28 cellular contexts compared by ENCODE assay signal in the genomic region with DNA sequence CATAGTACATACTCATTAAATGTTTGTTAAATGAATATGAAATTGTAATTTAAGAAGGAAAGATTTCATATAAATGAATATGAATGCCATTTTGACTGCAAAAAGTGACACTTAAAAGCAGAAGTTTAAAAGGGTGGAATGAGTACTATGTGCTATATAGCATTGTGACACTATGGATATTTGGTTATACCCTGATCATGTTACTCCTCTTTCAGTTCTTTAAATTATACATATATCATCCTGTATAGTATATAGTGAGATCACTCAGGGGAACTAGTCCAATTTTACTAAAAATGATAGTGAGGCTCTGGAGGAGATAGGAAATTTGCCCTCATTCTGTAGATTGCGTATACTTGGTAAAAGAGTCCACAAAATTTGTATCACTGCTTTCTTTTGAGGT.
DNase-seq lines count a peak whose midpoint lies in the region; ATAC-seq, FAIRE-seq and TF ChIP-seq lines count a peak whose summit lies in the region.
"Had no signal": no experiment of that assay in that cellular context is flagged by ENCODE, and none has a peak within 500 bp of the region (broad histone marks: within the 10 kb centered on the region; RNA-seq: fewer than 3 reads in every experiment).

No MANE protein-coding gene starts in this region.

- H3K4me3 ChIP-seq in OCI-LY3 (ENCODE audit: low read length) (peak overlapping the region; percentile 45), coronary artery (no peak overlapping the region), osteoblast (ENCODE audit: insufficient read depth, low read length) (no peak overlapping the region)
- H3K4me3 ChIP-seq: BLaER1 treated with 17β-estradiol and CSF1 and Interleukin-3, amounts not matched to agents 10 nM and 100 nM; HAP-1; MG63 had no signal

- DNase-seq in CD1c-positive myeloid dendritic cell (ENCODE audit: extremely low spot score) (peak; percentile 78), coronary artery (ENCODE audit: low spot score) (no peak), retina (no peak), ecto neural progenitor cell (ENCODE audit: low spot score) (no peak), osteoblast (ENCODE audit: insufficient read length, low spot score, missing footprints) (no peak)
- DNase-seq: CD4-positive, alpha-beta memory T cell; COR-L47; DMS53; GOT3; HFFc6; KBM-7; MG63; NCI-H1092 treated with DMSO at 0.1 percent for 48 hours; NCI-H1436; NCI-H187; NCI-H2081 treated with DMSO at 0.1 percent for 48 hours; NCI-H2171; NCI-H226; NCI-H510A; NCI-H69; Right ventricle myocardium superior; RPMI8226 had no signal

- H3K9me3 ChIP-seq in OCI-LY3 (ENCODE audit: insufficient read depth, low read length), result no peaks in the 10 kb centered on the region
- H3K9me3 ChIP-seq in osteoblast (ENCODE audit: low read depth, low read length), result no peaks in the 10 kb centered on the region
- H3K9me3 ChIP-seq: HAP-1, MG63 had no signal

- H3K9ac ChIP-seq in OCI-LY3 (ENCODE audit: low read length), result peak overlapping the region; percentile 53
- H3K9ac ChIP-seq: BLaER1 treated with 17β-estradiol and CSF1 and Interleukin-3, amounts not matched to agents 10 nM and 100 nM had no signal

- FAIRE-seq in colon (lab: Jason Lieb, UNC), result peak; percentile 53
- FAIRE-seq: A204.1 had no signal

- H3K27me3 ChIP-seq in OCI-LY3 (ENCODE audit: low read depth, low read length), result no peaks in the 10 kb centered on the region
- no peaks in the 10 kb centered on the region for H3K27me3 ChIP-seq in osteoblast (ENCODE audit: insufficient read depth, low read length)
- H3K27me3 ChIP-seq: BLaER1 treated with 17β-estradiol and CSF1 and Interleukin-3, amounts not matched to agents 10 nM and 100 nM; MG63 had no signal

- no peak overlapping the region for H2AFZ ChIP-seq in OCI-LY3 (ENCODE audit: low read depth, low read length)
- H2AFZ ChIP-seq in osteoblast (ENCODE audit: low read length), result no peak overlapping the region

- peak overlapping the region; percentile 89 for H3K27ac ChIP-seq in OCI-LY3 (ENCODE audit: low read length)
- H3K27ac ChIP-seq in coronary artery, result no peak overlapping the region
- H3K27ac ChIP-seq in osteoblast (ENCODE audit: low read depth, low read length), result no peak overlapping the region

- H3K79me2 ChIP-seq in OCI-LY3 (ENCODE audit: low read length) (no peaks in the 10 kb centered on the region), osteoblast (ENCODE audit: insufficient read depth, low read length) (no peaks in the 10 kb centered on the region)

- H4K20me1 ChIP-seq in OCI-LY3 (ENCODE audit: insufficient read depth, low read length) (no peaks in the 10 kb centered on the region), osteoblast (ENCODE audit: insufficient read depth, low read length) (no peaks in the 10 kb centered on the region)
- H4K20me1 ChIP-seq: BLaER1 treated with 17β-estradiol and CSF1 and Interleukin-3, amounts not matched to agents 10 nM and 100 nM had no signal

- ATAC-seq in HG02938 (IDR thresholded peaks at IDR 0.05; ENCODE audit: unreplicated experiment), result peak; percentile 46

- TF ChIP-seq CTCF in OCI-LY3 (IDR thresholded peaks at IDR 0.05; ENCODE audit: low read depth, low read length), result no peak
- no peak for TF ChIP-seq CTCF in coronary artery (IDR thresholded peaks at IDR 0.05)
- TF ChIP-seq CTCF in osteoblast (IDR thresholded peaks at IDR 0.05; ENCODE audit: extremely low read depth, low read depth, low read length), result no peak

- H3K36me3 ChIP-seq in OCI-LY3 (replicated peaks; ENCODE audit: low read depth, low read length) (peaks cover 4% of the 10 kb centered on the region), osteoblast (ENCODE audit: insufficient read depth, low read length) (no peaks in the 10 kb centered on the region)
- H3K36me3 ChIP-seq: BLaER1 treated with 17β-estradiol and CSF1 and Interleukin-3, amounts not matched to agents 10 nM and 100 nM; HAP-1; MG63 had no signal

- H3K4me1 ChIP-seq in OCI-LY3 (ENCODE audit: low read length) (peaks cover 65% of the 10 kb centered on the region), osteoblast (ENCODE audit: insufficient read depth, low read length) (peaks cover 30% of the 10 kb centered on the region)

- H3K4me2 ChIP-seq in OCI-LY3 (ENCODE audit: low read length) (peak overlapping the region; percentile 76), osteoblast (ENCODE audit: insufficient read depth, low read length) (no peak overlapping the region)
